Comparison of ENCODE assay signal across 19 cellular contexts in genomic region chr4:4717692-4718091, GRCh38.
DNase-seq lines count a peak whose midpoint lies in the region; ATAC-seq and TF ChIP-seq lines count a peak whose summit lies in the region.
"Had no signal": no experiment of that assay in that cellular context is flagged by ENCODE, and none has a peak within 500 bp of the region (broad histone marks: within the 10 kb centered on the region; RNA-seq: fewer than 3 reads in every experiment).

No MANE protein-coding gene starts in this region.

- H2BK5ac ChIP-seq in IMR-90 (ENCODE audit: low read depth, low read length, poor library complexity, severe bottlenecking), result no peak overlapping the region

- H3K4me1 Mint-ChIP-seq in T-helper 17 cell, result no peaks in the 10 kb centered on the region
- H3K4me1 Mint-ChIP-seq: T-cell had no signal

- no peak overlapping the region for H3K4me2 ChIP-seq in IMR-90 (ENCODE audit: low read depth, low read length)
- H3K4me2 ChIP-seq: SK-N-SH had no signal

- in situ Hi-C loops in IMR-90 (cut with MboI; ENCODE audit: low sequenced_read_pairs), result no loop called here

- H3K9me1 ChIP-seq in IMR-90 (ENCODE audit: insufficient read depth, low read length), result no peaks in the 10 kb centered on the region; the same call in 1 of the 2 replicates

- H3K4me3 Mint-ChIP-seq in T-helper 17 cell, result no peak overlapping the region
- H3K4me3 Mint-ChIP-seq: CD4-positive, alpha-beta T cell; T-cell had no signal

- TF ChIP-seq CTCF in IMR-90 (conservative IDR thresholded peaks at IDR 0.05; ENCODE audit: low read depth, low read length), result no peak

- no peak overlapping the region for H3K18ac ChIP-seq in IMR-90 (ENCODE audit: low read depth, low read length)

- POLR2A ChIA-PET in IMR-90 (lab: Charles Lee; ENCODE audit: unreplicated experiment), result no interaction called here

- ATAC-seq in IMR-90 (ENCODE audit: low read depth) (no peak), T-helper 17 cell (no peak), HG02870 (IDR thresholded peaks at IDR 0.05; ENCODE audit: unreplicated experiment) (no peak), right cardiac atrium (no peak)
- ATAC-seq: HCT116, T-cell had no signal

- peak overlapping the region; percentile 5 for H2AFZ ChIP-seq in IMR-90 (replicated peaks; ENCODE audit: low read length, poor library complexity)

- TF ChIP-seq RAD21 in IMR-90 (IDR thresholded peaks at IDR 0.05; ENCODE audit: low read length), result no peak

- H4K8ac ChIP-seq in IMR-90 (ENCODE audit: low read depth in 2 of 2, low read length in 2 of 2), result no peak overlapping the region

- H3K9me3 ChIP-seq in IMR-90 (ENCODE audit: control insufficient read depth, insufficient read depth, low read length) (no peaks in the 10 kb centered on the region), T-helper 17 cell (ENCODE audit: control insufficient read depth, low read length, poor library complexity, severe bottlenecking) (no peaks in the 10 kb centered on the region), right cardiac atrium (ENCODE audit: control insufficient read depth, low read length) (no peaks in the 10 kb centered on the region)
- H3K9me3 ChIP-seq: BE2C, Peyer's patch, SK-N-SH had no signal

- no peak overlapping the region for H4K91ac ChIP-seq in IMR-90 (ENCODE audit: insufficient read depth, low read depth, low read length)

- BruUV-seq in IMR-90 (replicated peaks; lab: Mats Ljungman, UMichigan), result no TSS peak

- H3K27ac Mint-ChIP-seq in T-helper 17 cell, result peak overlapping the region; percentile 32
- H3K27ac Mint-ChIP-seq: CD4-positive, alpha-beta T cell; T-cell had no signal

- H3K56ac ChIP-seq in IMR-90 (ENCODE audit: extremely low read depth, insufficient read depth, low read length), result no peak overlapping the region

- H3K79me1 ChIP-seq in IMR-90 (ENCODE audit: low read depth in 1 of 2, low read length in 2 of 2), result no peaks in the 10 kb centered on the region

- WGBS in IMR-90 (ENCODE audit: extremely low coverage in 2 of 2, insufficient read length in 1 of 2), 2 experiments, result no CpG with 5 or more reads among the region's 6 CpGs
- 81% methylated on average over 6 of the region's 6 CpGs for WGBS in right cardiac atrium

- no peak overlapping the region for H2AK5ac ChIP-seq in IMR-90 (ENCODE audit: low read depth, low read length)

- H4K5ac ChIP-seq in IMR-90 (ENCODE audit: low read depth, low read length), result no peak overlapping the region

- H3K36me3 Mint-ChIP-seq in T-helper 17 cell (ENCODE audit: low read depth), result no peaks in the 10 kb centered on the region

- H3K9ac ChIP-seq in IMR-90 (ENCODE audit: low read depth, low read length), result no peak overlapping the region
- H3K9ac ChIP-seq: SK-N-SH had no signal

- H2BK120ac ChIP-seq in IMR-90 (ENCODE audit: low read depth, low read length), result no peak overlapping the region

- H2AK9ac ChIP-seq in IMR-90 (replicated peaks; ENCODE audit: low read depth, low read length, poor library complexity), result no peak overlapping the region

- CTCF ChIA-PET in IMR-90 (lab: Yijun Ruan, JAX), result interaction anchor here (0.6 kb wide), 1 partner anchor 272 kb away, joined by 3 read pairs; no protein-coding TSS in a partner anchor

- no peaks in the 10 kb centered on the region for H4K20me1 ChIP-seq in IMR-90 (ENCODE audit: insufficient read depth, low read length)

- DNase-seq in IMR-90 (no peak), T-helper 17 cell (no peak), islet precursor cell (peak; percentile 74), right cardiac atrium (no peak)
- DNase-seq in NK-92 treated with Interleukin-12 subunit alpha and Interleukin-12 subunit beta, amount 100 ng/mL, for 24 hours (lab: John Stamatoyannopoulos, UW), result no peak
- DNase-seq in central memory CD4-positive, alpha-beta T cell, result no peak
- DNase-seq: BE2C; CD4-positive, alpha-beta T cell; MV-4-11; NCI-H1417; NCI-H187 treated with DMSO at 0.1 percent for 48 hours; NCI-H446 treated with DMSO at 0.1 percent for 48 hours; NCI-H748 treated with DMSO at 0.1 percent for 48 hours; Peyer's patch; SHP77; SK-N-SH; T-cell had no signal

- H2BK15ac ChIP-seq in IMR-90 (ENCODE audit: low read depth, low read length), result no peak overlapping the region

- H3K4me3 ChIP-seq in IMR-90 (ENCODE audit: insufficient read depth, low read depth, low read length) (no peak overlapping the region), right cardiac atrium (ENCODE audit: low read length) (no peak overlapping the region)
- H3K4me3 ChIP-seq: Peyer's patch had no signal

- H3K27me3 ChIP-seq in IMR-90 (ENCODE audit: control insufficient read depth, insufficient read depth, low read length), result peaks cover 25% of the 10 kb centered on the region
- no peaks in the 10 kb centered on the region for H3K27me3 ChIP-seq in right cardiac atrium (ENCODE audit: control insufficient read depth, insufficient read depth)
- H3K27me3 ChIP-seq: BE2C, Peyer's patch had no signal

- H3K36me3 ChIP-seq in IMR-90 (ENCODE audit: control insufficient read depth, insufficient read depth, low read length), result no peaks in the 10 kb centered on the region
- H3K36me3 ChIP-seq: BE2C, Peyer's patch had no signal

- H3K27ac ChIP-seq in IMR-90 (ENCODE audit: insufficient read depth, low read length), result no peak overlapping the region
- no peak overlapping the region for H3K27ac ChIP-seq in right cardiac atrium (ENCODE audit: low read length)
- H3K27ac ChIP-seq: Peyer's patch had no signal

- H3K14ac ChIP-seq in IMR-90 (replicated peaks; ENCODE audit: low read depth, low read length), result no peak overlapping the region

- no peak overlapping the region for H3K4ac ChIP-seq in IMR-90 (ENCODE audit: low read depth, low read length)

- H2BK20ac ChIP-seq in IMR-90 (ENCODE audit: low read depth, low read length), result no peak overlapping the region

- dilution Hi-C loops in IMR-90 (cut with HindIII; ENCODE audit: low sequenced_read_pairs, unreplicated experiment), result no loop called here

- intact Hi-C loops in IMR-90 (cut with micrococcal nuclease) (no loop called here), right cardiac atrium (cut with DNase I) (no loop called here)

- no peaks in the 10 kb centered on the region for H3K4me1 ChIP-seq in IMR-90 (ENCODE audit: control insufficient read depth, insufficient read depth, low read length)
- H3K4me1 ChIP-seq in right cardiac atrium (ENCODE audit: control insufficient read depth, insufficient read depth, low read length), result no peaks in the 10 kb centered on the region
- H3K4me1 ChIP-seq: Peyer's patch had no signal

- TF ChIP-seq POLR2A in IMR-90 (IDR thresholded peaks at IDR 0.05; ENCODE audit: low read depth, low read length), result no peak

- no peaks in the 10 kb centered on the region for H3K27me3 Mint-ChIP-seq in T-helper 17 cell
- H3K27me3 Mint-ChIP-seq: CD4-positive, alpha-beta T cell; T-cell had no signal

- no peak overlapping the region for H3K23ac ChIP-seq in IMR-90 (ENCODE audit: low read depth, low read length)

TF ChIP-seq in IMR-90, 13 proteins besides CTCF, POLR2A, EP300 and RAD21:
- no peak for TF ChIP-seq CEBPB (IDR thresholded peaks at IDR 0.05; ENCODE audit: low read depth, low read length)
- no peak for TF ChIP-seq FOS (IDR thresholded peaks at IDR 0.05; ENCODE audit: low read depth, low read length)
- TF ChIP-seq USF2 (IDR thresholded peaks at IDR 0.05; ENCODE audit: low read depth, low read length), result no peak
- no peak for TF ChIP-seq CHD1 (IDR thresholded peaks at IDR 0.05; ENCODE audit: low read depth, low read length)
- peak; percentile 75 for TF ChIP-seq MAFK (IDR thresholded peaks at IDR 0.05; ENCODE audit: low read depth, low read length)
